8 cellular contexts compared by ENCODE assay signal in the genomic region with DNA sequence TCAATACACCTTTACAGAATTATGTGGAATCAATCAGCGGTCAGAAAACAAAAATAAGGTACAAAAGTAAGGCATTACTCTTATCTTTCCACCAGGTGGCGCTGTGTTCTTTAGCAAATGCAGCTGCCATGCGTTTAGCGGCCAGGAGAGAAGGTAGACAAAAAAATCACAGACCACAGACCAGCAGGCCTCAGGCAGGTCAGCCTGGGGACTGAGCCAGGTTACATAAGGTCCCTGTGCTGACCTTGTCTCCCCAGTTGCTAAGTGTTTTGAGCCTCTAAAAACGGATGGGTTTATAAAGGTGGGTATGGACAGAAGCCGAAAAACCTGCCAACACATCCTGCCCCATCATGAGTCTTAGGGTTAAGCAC. TPM values are rescaled to one million over a fixed set of nuclear protein-coding genes. Genes with fewer than 3 reads are reported as not detected.
DNase-seq lines count a peak whose midpoint lies in the region; ATAC-seq, FAIRE-seq and TF ChIP-seq lines count a peak whose summit lies in the region.

No MANE protein-coding gene starts in this region.

- peaks cover 4% of the 10 kb centered on the region for H3K36me3 Mint-ChIP-seq in T-cell
- peaks cover 5% of the 10 kb centered on the region for H3K36me3 Mint-ChIP-seq in astrocyte (ENCODE audit: low read depth, unreplicated experiment)

- H3K27ac ChIP-seq in astrocyte (ENCODE audit: low read depth, low read length): no peak overlapping the region

- peak; percentile 81 for DNase-seq in GM13977 (ENCODE audit: low spot score)
- peak; percentile 68 for DNase-seq in NCI-H187 treated with DMSO at 0.1 percent for 48 hours (lab: John Stamatoyannopoulos, UW)
- DNase-seq in T-cell: peak; percentile 24 to 79 (median 50)
- DNase-seq in astrocyte (ENCODE audit: low read depth): peak; percentile 50
- peak; percentile 71 for DNase-seq in hepatic stellate cell (ENCODE audit: low spot score)
- DNase-seq in retinal pigment epithelial cell (ENCODE audit: low read depth): peak; percentile 37

- H3K27me3 ChIP-seq in astrocyte (ENCODE audit: insufficient read depth, low read length): peaks cover 6% of the 10 kb centered on the region

- no peak overlapping the region for H2AFZ ChIP-seq in astrocyte (ENCODE audit: low read depth, low read length)

- peak in 1 of 4 experiments; percentile 21 for ATAC-seq in T-cell (replicated peaks in 1 of 4)
- ATAC-seq in HG02678 (IDR thresholded peaks at IDR 0.05; ENCODE audit: unreplicated experiment): no peak

- peaks cover 10% of the 10 kb centered on the region for H3K4me1 ChIP-seq in astrocyte (ENCODE audit: insufficient read depth, low read length)

- CTCF ChIA-PET in T-cell (lab: Charles Lee): interaction anchor here (0.5 to 11.7 kb wide), 17 partner anchors 9 to 1218 kb away, joined by 3 to 257 read pairs (median 4); partner anchors contain the start of genes DHX9 (in 1 of the 2), NPL (in 1 of the 2) and RNASEL (in 1 of the 2)

- H3K27ac Mint-ChIP-seq in T-cell: no peak overlapping the region
- H3K27ac Mint-ChIP-seq in astrocyte (ENCODE audit: unreplicated experiment): no peak overlapping the region

- in situ Hi-C loops in GM13977 (cut with MboI; ENCODE audit: low pct_unique_long_range_greater_than_20kb, low sequenced_read_pairs, unreplicated experiment): no loop called here

- H3K9ac ChIP-seq in astrocyte (ENCODE audit: low read length): no peak overlapping the region

- no peaks in the 10 kb centered on the region for H3K36me3 ChIP-seq in astrocyte (ENCODE audit: insufficient read depth, low read length)

- H3K4me1 Mint-ChIP-seq in T-cell: peaks cover 0 to 8% (median 3%) of the 10 kb centered on the region in 3 donors
- H3K4me1 Mint-ChIP-seq in astrocyte (ENCODE audit: low read depth, unreplicated experiment): peaks cover 5% of the 10 kb centered on the region

- H3K9me3 Mint-ChIP-seq in T-cell (no peaks in the 10 kb centered on the region), astrocyte (ENCODE audit: unreplicated experiment) (no peaks in the 10 kb centered on the region)

- POLR2A ChIA-PET in T-cell (lab: Charles Lee): interaction anchor here in 1 of 2 donors (0.7 kb wide), 2 partner anchors 14 to 15 kb away, joined by 3 to 4 read pairs; no protein-coding TSS in a partner anchor

- peak; percentile 3 for FAIRE-seq in A204.1 (lab: Jason Lieb, UNC)
- FAIRE-seq in astrocyte (lab: Jason Lieb, UNC): no peak

- H3K4me3 Mint-ChIP-seq in T-cell (no peak overlapping the region), astrocyte (ENCODE audit: unreplicated experiment) (no peak overlapping the region)

- H3K4me2 ChIP-seq in astrocyte (ENCODE audit: low read length): no peak overlapping the region

- peak; percentile 70 for TF ChIP-seq CTCF in GM13977 (IDR thresholded peaks at IDR 0.05; ENCODE audit: extremely low read depth, insufficient read depth, missing control alignments)
- TF ChIP-seq CTCF in astrocyte (IDR thresholded peaks at IDR 0.05; ENCODE audit: insufficient read depth, low read depth, low read length): peak; percentile 85
- TF ChIP-seq CTCF in retinal pigment epithelial cell (conservative IDR thresholded peaks at IDR 0.05; ENCODE audit: low read depth, low read length): peak; percentile 70

- no peaks in the 10 kb centered on the region for H3K9me3 ChIP-seq in astrocyte (ENCODE audit: insufficient read depth, low read depth, low read length)

- H3K27me3 Mint-ChIP-seq in T-cell (no peaks in the 10 kb centered on the region), astrocyte (ENCODE audit: low read depth, unreplicated experiment) (peaks cover 19% of the 10 kb centered on the region)

- H3K4me3 ChIP-seq in astrocyte (ENCODE audit: insufficient read depth, low read depth, low read length) (no peak overlapping the region), retinal pigment epithelial cell (ENCODE audit: low read length) (no peak overlapping the region)

- H3K79me2 ChIP-seq in astrocyte (ENCODE audit: insufficient read depth, low read length): no peaks in the 10 kb centered on the region

- peaks cover 4% of the 10 kb centered on the region for H4K20me1 ChIP-seq in astrocyte (ENCODE audit: insufficient read depth, low read length)

RNA-seq across cellular contexts. Expression of gene RGS16, which starts 2.8 kb away (rescaled TPM):
- 10 to 100 TPM in 1 of 5 donors, 1 to 10 TPM in 4; 2.9 to 15.6 (median 4.6) TPM for total RNA-seq in T-cell
- 4.3 and 5.7 TPM in 2 replicates for total RNA-seq in astrocyte

RNA-seq across cellular contexts. Expression of gene RNASEL, which starts 12.3 kb away (rescaled TPM):
- total RNA-seq in T-cell (10 to 100 TPM; 10.5 to 20.8 (median 18.7) TPM), astrocyte (1.8 and 2.5 TPM in 2 replicates)
